Comparison of ENCODE assay signal across 1 cellular context in genomic region chr2:69227717-69228116, GRCh38.
TF ChIP-seq lines count a peak whose summit lies in the region.

No MANE protein-coding gene starts in this region.

TF ChIP-seq in K562, 482 proteins besides CTCF, POLR2A, EP300 and RAD21 (continued from another document):
- TF ChIP-seq, protein P1, sequence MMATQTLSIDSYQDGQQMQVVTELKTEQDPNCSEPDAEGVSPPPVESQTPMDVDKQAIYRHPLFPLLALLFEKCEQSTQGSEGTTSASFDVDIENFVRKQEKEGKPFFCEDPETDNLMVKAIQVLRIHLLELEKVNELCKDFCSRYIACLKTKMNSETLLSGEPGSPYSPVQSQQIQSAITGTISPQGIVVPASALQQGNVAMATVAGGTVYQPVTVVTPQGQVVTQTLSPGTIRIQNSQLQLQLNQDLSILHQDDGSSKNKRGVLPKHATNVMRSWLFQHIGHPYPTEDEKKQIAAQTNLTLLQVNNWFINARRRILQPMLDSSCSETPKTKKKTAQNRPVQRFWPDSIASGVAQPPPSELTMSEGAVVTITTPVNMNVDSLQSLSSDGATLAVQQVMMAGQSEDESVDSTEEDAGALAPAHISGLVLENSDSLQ (IDR thresholded peaks at IDR 0.05), result 0 out of 2 replicates have a peak, but pooled peaks have one; percentile 10
- 0 out of 2 replicates have a peak, but pooled peaks have one; percentile 29 for TF ChIP-seq RAD51 (IDR thresholded peaks at IDR 0.05; ENCODE audit: borderline replicate concordance, low read depth)
- TF ChIP-seq CTBP1 (IDR thresholded peaks at IDR 0.05; ENCODE audit: borderline replicate concordance), result peak; percentile 51; the same call in 1 of the 2 replicates
- peak; percentile 54 for TF ChIP-seq HCFC1 (IDR thresholded peaks at IDR 0.05; ENCODE audit: low read depth, low read length)
